8 cellular contexts compared by ENCODE assay signal in genomic region chr17:409848-410673, GRCh38.
DNase-seq lines count a peak whose midpoint lies in the region; ATAC-seq and TF ChIP-seq lines count a peak whose summit lies in the region.

No MANE protein-coding gene starts in this region.

- peaks cover 9% of the 10 kb centered on the region for H3K4me1 ChIP-seq in OCI-LY3 (ENCODE audit: low read length)

- no peaks in the 10 kb centered on the region for H3K9me3 ChIP-seq in OCI-LY3 (ENCODE audit: insufficient read depth, low read length)

- TF ChIP-seq CTCF in OCI-LY3 (IDR thresholded peaks at IDR 0.05; ENCODE audit: low read depth, low read length): no peak

- no peaks in the 10 kb centered on the region for H3K79me2 ChIP-seq in OCI-LY3 (ENCODE audit: low read length)

- H3K4me3 ChIP-seq in OCI-LY3 (ENCODE audit: low read length): peak overlapping the region; percentile 96

- H3K27ac ChIP-seq in OCI-LY3 (ENCODE audit: low read length): peak overlapping the region; percentile 40; the same call in 1 of the 2 replicates

- H2AFZ ChIP-seq in OCI-LY3 (ENCODE audit: low read depth, low read length): peak overlapping the region; percentile 89; the same call in 1 of the 2 replicates

- peak; percentile 71 for ATAC-seq in GM21526 (IDR thresholded peaks at IDR 0.05; ENCODE audit: low FRiP score, unreplicated experiment)

- peak overlapping the region; percentile 99 for H3K4me2 ChIP-seq in OCI-LY3 (ENCODE audit: low read length)

- H3K9ac ChIP-seq in OCI-LY3 (ENCODE audit: low read length): peak overlapping the region; percentile 85

- no peaks in the 10 kb centered on the region for H3K36me3 ChIP-seq in OCI-LY3 (replicated peaks; ENCODE audit: low read depth, low read length)

- no peaks in the 10 kb centered on the region for H3K27me3 ChIP-seq in OCI-LY3 (ENCODE audit: low read depth, low read length)

- H4K20me1 ChIP-seq in OCI-LY3 (ENCODE audit: insufficient read depth, low read length): no peaks in the 10 kb centered on the region

- DNase-seq in DMS 273 (lab: John Stamatoyannopoulos, UW; ENCODE audit: unreplicated experiment): peak; percentile 99
- DNase-seq in HuH-7 (ENCODE audit: low spot score): peak; percentile 94
- peak; percentile 99 for DNase-seq in activated T-cell treated with anti-CD3 and anti-CD28 coated beads for 24 hours (ENCODE audit: low read depth)
- peak; percentile 91 for DNase-seq in epidermal melanocyte (ENCODE audit: insufficient read length, low spot score)
- DNase-seq in midbrain (lab: John Stamatoyannopoulos, UW): peak; percentile 96
- peak; percentile 99 for DNase-seq in stimulated activated CD8-positive, alpha-beta memory T cell treated with anti-CD3 and anti-CD28 coated beads, Interleukin-15, amount 100 ng/mL, for 48 hours (ENCODE audit: low read depth in 2 of 2)

Comparison
In these comparisons a context has a peak if more than half of its experiments do, and no peak if none do; other contexts are left out.
1. Peak in every context shown above with its lines: DNase-seq, ATAC-seq, H3K4me3 ChIP-seq and H3K27ac ChIP-seq.